21 cellular contexts compared by ENCODE assay signal in genomic region chr17:59730268-59730834, GRCh38. TPM values are rescaled to one million over a fixed set of nuclear protein-coding genes. Genes with fewer than 3 reads are reported as not detected.
A peak's percentile ranks its signal among the peaks of the same experiment; 100 is the strongest.
DNase-seq lines count a peak whose midpoint lies in the region; ATAC-seq, FAIRE-seq and TF ChIP-seq lines count a peak whose summit lies in the region.
"Had no signal": no experiment of that assay in that cellular context is flagged by ENCODE, and none has a peak within 500 bp of the region (broad histone marks: within the 10 kb centered on the region; RNA-seq: fewer than 3 reads in every experiment).

No MANE protein-coding gene starts in this region.

- no peaks in the 10 kb centered on the region for H3K27me3 ChIP-seq in mesenchymal stem cell (ENCODE audit: control insufficient read depth in 1 of 2, insufficient read depth in 1 of 2, low read length in 2 of 2)

- peaks cover 3% of the 10 kb centered on the region for H3K4me1 ChIP-seq in mesenchymal stem cell (ENCODE audit: control insufficient read depth, insufficient read depth, low read depth, low read length)

- H4K91ac ChIP-seq in mesenchymal stem cell (ENCODE audit: low read length), result no peak overlapping the region

- FAIRE-seq in urothelium cell line (lab: Jason Lieb, UNC), result peak; percentile 17

- H2BK120ac ChIP-seq in mesenchymal stem cell (ENCODE audit: low read depth, low read length), result no peak overlapping the region

- no peak overlapping the region for H3K23ac ChIP-seq in mesenchymal stem cell (ENCODE audit: low read length in 2 of 2)

- peaks cover 11% of the 10 kb centered on the region for H3K79me1 ChIP-seq in mesenchymal stem cell (replicated peaks; ENCODE audit: low read length, poor library complexity, severe bottlenecking)

- peaks cover 13% of the 10 kb centered on the region for H3K4me1 Mint-ChIP-seq in activated naive CD4-positive, alpha-beta T cell treated with anti-CD3 and anti-CD28 coated beads for 36 hours (ENCODE audit: low read depth)
- peaks cover 27% of the 10 kb centered on the region for H3K4me1 Mint-ChIP-seq in chondrocyte (ENCODE audit: low read depth)
- H3K4me1 Mint-ChIP-seq: B cell, GM23338 had no signal

- H3K4ac ChIP-seq in mesenchymal stem cell (ENCODE audit: low read depth in 1 of 2, low read length in 2 of 2), result no peak overlapping the region

- peak overlapping the region; percentile 53 for H3K27ac Mint-ChIP-seq in activated naive CD4-positive, alpha-beta T cell treated with anti-CD3 and anti-CD28 coated beads for 36 hours
- peak overlapping the region; percentile 79 for H3K27ac Mint-ChIP-seq in chondrocyte (ENCODE audit: unreplicated experiment)
- H3K27ac Mint-ChIP-seq: B cell; CD4-positive, alpha-beta T cell; GM23338 had no signal

- no peak overlapping the region for H3K9ac ChIP-seq in mesenchymal stem cell (ENCODE audit: low read length)

- CTCF ChIA-PET in activated naive CD4-positive, alpha-beta T cell treated with anti-CD3 and anti-CD28 coated beads for 36 hours (lab: Charles Lee), result no interaction called here
- CTCF ChIA-PET in GM10248 (lab: Yijun Ruan, JAX), result no interaction called here

- H3K14ac ChIP-seq in mesenchymal stem cell (ENCODE audit: low read length in 2 of 2), result no peak overlapping the region

- peaks cover 3 to 21% of the 10 kb centered on the region in 2 experiments for H3K36me3 ChIP-seq in mesenchymal stem cell (ENCODE audit: control insufficient read depth in 1 of 2, insufficient read depth in 2 of 2, low read depth in 1 of 2, low read length in 2 of 2)

- H3K4me3 ChIP-seq in mesenchymal stem cell (ENCODE audit: insufficient read depth in 1 of 2, low read depth in 1 of 2, low read length in 2 of 2) (no peak overlapping the region), coronary artery (no peak overlapping the region)
- H3K4me3 ChIP-seq: GM23338 had no signal

- no peak for ATAC-seq in HG03039 (IDR thresholded peaks at IDR 0.05; ENCODE audit: unreplicated experiment)
- ATAC-seq: GM23338, HCT116 had no signal

- no peaks in the 10 kb centered on the region for H3K9me3 Mint-ChIP-seq in activated naive CD4-positive, alpha-beta T cell treated with anti-CD3 and anti-CD28 coated beads for 36 hours
- H3K9me3 Mint-ChIP-seq in chondrocyte (ENCODE audit: low read depth), result no peaks in the 10 kb centered on the region
- H3K9me3 Mint-ChIP-seq: CD4-positive, alpha-beta T cell; GM23338 had no signal

- H3K4me3 Mint-ChIP-seq in activated naive CD4-positive, alpha-beta T cell treated with anti-CD3 and anti-CD28 coated beads for 36 hours, result no peak overlapping the region
- H3K4me3 Mint-ChIP-seq in chondrocyte (ENCODE audit: unreplicated experiment), result no peak overlapping the region
- H3K4me3 Mint-ChIP-seq: B cell; CD4-positive, alpha-beta T cell; GM23338 had no signal

- no peak overlapping the region for H2BK15ac ChIP-seq in mesenchymal stem cell (ENCODE audit: low read depth, poor library complexity, severe bottlenecking)

- H3K9me3 ChIP-seq in mesenchymal stem cell (ENCODE audit: control insufficient read depth, low read length), result no peaks in the 10 kb centered on the region
- H3K9me3 ChIP-seq: Caco-2 had no signal

- no peak overlapping the region for H2AFZ ChIP-seq in mesenchymal stem cell (ENCODE audit: low read depth, low read length)
- H2AFZ ChIP-seq: GM23338 had no signal

- no peak overlapping the region for H4K8ac ChIP-seq in mesenchymal stem cell (ENCODE audit: low read length)

- 100% methylated on average over 1 of the region's 1 CpG for WGBS in mesenchymal stem cell

- no peak overlapping the region for H2BK12ac ChIP-seq in mesenchymal stem cell (ENCODE audit: low read length in 2 of 2)

- H3K27ac ChIP-seq in mesenchymal stem cell (ENCODE audit: low read length, poor library complexity, severe bottlenecking), result no peak overlapping the region
- no peak overlapping the region for H3K27ac ChIP-seq in coronary artery
- H3K27ac ChIP-seq: 22Rv1 had no signal

- peak overlapping the region; percentile 73 for H2AK5ac ChIP-seq in mesenchymal stem cell (ENCODE audit: low read length, severe bottlenecking)

- intact Hi-C loops in activated naive CD4-positive, alpha-beta T cell treated with anti-CD3 and anti-CD28 coated beads for 36 hours (cut with micrococcal nuclease), result no loop called here

- H3K27me3 Mint-ChIP-seq in activated naive CD4-positive, alpha-beta T cell treated with anti-CD3 and anti-CD28 coated beads for 36 hours (ENCODE audit: low read depth), result no peaks in the 10 kb centered on the region
- H3K27me3 Mint-ChIP-seq in chondrocyte (ENCODE audit: low read depth), result no peaks in the 10 kb centered on the region
- H3K27me3 Mint-ChIP-seq: B cell; CD4-positive, alpha-beta T cell had no signal

- POLR2A ChIA-PET in GM10248 (lab: Yijun Ruan, JAX), result no interaction called here

- peaks cover under 1% of the 10 kb centered on the region for H3K36me3 Mint-ChIP-seq in activated naive CD4-positive, alpha-beta T cell treated with anti-CD3 and anti-CD28 coated beads for 36 hours (ENCODE audit: low read depth)
- H3K36me3 Mint-ChIP-seq in chondrocyte (ENCODE audit: low read depth), result peaks cover 8% of the 10 kb centered on the region

- H2BK5ac ChIP-seq in mesenchymal stem cell (ENCODE audit: low read depth, low read length, poor library complexity, severe bottlenecking), result no peak overlapping the region

- TF ChIP-seq CTCF in chondrocyte (IDR thresholded peaks at IDR 0.05) (no peak), GM10248 (IDR thresholded peaks at IDR 0.05; ENCODE audit: control extremely low read depth, extremely low read depth, low read depth, missing control alignments) (no peak), coronary artery (IDR thresholded peaks at IDR 0.05) (no peak)

- no peak overlapping the region for H3K4me2 ChIP-seq in mesenchymal stem cell (ENCODE audit: low read length, poor library complexity, severe bottlenecking)
- H3K4me2 ChIP-seq: GM23338 had no signal

- H3K18ac ChIP-seq in mesenchymal stem cell (ENCODE audit: low read depth in 1 of 2, low read length in 2 of 2), result peak overlapping the region in 1 of 2 experiments; percentile 14

- no peak for DNase-seq in activated naive CD4-positive, alpha-beta T cell treated with anti-CD3 and anti-CD28 coated beads for 36 hours
- no peak for DNase-seq in activated naive CD4-positive, alpha-beta T cell treated with Interleukin-2 at 50 U/mL for 16 hours
- DNase-seq in chondrocyte (ENCODE audit: low spot score) (no peak), mesenchymal stem cell (no peak), urothelium cell line (ENCODE audit: low spot score) (no peak), GM10248 (ENCODE audit: extremely low spot score) (no peak), coronary artery (ENCODE audit: low spot score) (no peak)
- DNase-seq: Caco-2; CD4-positive, alpha-beta T cell; KBM-7; MV-4-11; NCI-H1694 treated with DMSO at 0.1 percent for 48 hours; NCI-H510A; NCI-H748 treated with DMSO at 0.1 percent for 48 hours; NK-92 treated with Interleukin-12 subunit alpha and Interleukin-12 subunit beta, amount 100 ng/mL, for 24 hours; Right ventricle myocardium superior had no signal

RNA-seq across cellular contexts. Expression of gene VMP1, which starts 22.9 kb away (rescaled TPM):
- total RNA-seq in activated naive CD4-positive, alpha-beta T cell treated with anti-CD3 and anti-CD28 coated beads for 36 hours, result 100 to 1,000 TPM; 423 to 438 TPM
- 295 to 347 TPM (median 324 TPM) in 3 replicates for total RNA-seq in chondrocyte
- 116 TPM for polyA plus RNA-seq in mesenchymal stem cell (2013, experiment 1 of 2)
- 116 TPM for polyA plus RNA-seq in mesenchymal stem cell (2013, experiment 2 of 2)

RNA-seq across cellular contexts. Expression of gene PTRH2, which starts 23.1 kb away (rescaled TPM):
- 10 to 100 TPM; 19.7 to 24.4 TPM for total RNA-seq in activated naive CD4-positive, alpha-beta T cell treated with anti-CD3 and anti-CD28 coated beads for 36 hours
- total RNA-seq in chondrocyte, result 18.0 to 24.1 TPM (median 20.9 TPM) in 3 replicates
- polyA plus RNA-seq in mesenchymal stem cell (2013, experiment 1 of 2), result 31.8 TPM
- 32.0 TPM for polyA plus RNA-seq in mesenchymal stem cell (2013, experiment 2 of 2)
